Comparison of ENCODE assay signal across 9 cellular contexts in the genomic region with DNA sequence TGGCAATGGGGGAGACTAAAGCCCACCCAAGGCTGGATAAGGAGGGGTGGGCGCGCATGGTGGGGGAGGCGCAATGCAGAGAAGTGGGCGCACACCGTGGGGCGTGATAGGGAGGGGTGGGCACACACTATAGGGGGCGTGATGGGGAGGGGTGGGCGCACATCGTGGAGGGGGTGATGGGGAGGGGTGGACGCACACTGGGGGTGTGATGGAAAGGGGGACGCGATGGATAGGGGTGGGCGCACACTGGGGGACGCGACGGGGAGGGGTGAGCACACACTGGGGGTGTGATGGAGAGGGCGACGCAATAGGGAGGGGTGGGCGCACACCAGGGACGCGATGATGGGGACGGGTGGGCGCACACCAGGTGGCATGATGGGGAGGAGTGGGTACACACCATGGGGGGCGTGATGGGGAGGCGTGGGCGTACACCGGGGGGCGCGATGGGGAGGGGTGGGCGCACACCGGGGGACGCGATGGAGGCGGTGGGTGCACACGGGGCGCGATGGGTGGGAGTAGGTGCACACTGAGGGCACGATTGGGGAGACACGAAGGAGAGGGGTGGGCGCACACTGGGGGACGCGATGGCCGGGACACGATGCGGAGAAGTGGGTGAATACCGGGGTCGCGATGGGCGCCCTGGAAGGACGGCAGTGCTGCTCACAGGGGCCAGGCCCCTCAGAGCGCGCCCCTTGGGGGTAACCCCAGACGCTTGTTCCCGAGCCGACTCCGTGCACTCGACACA. TPM values are rescaled to one million over a fixed set of nuclear protein-coding genes. Genes with fewer than 3 reads are reported as not detected.
DNase-seq lines count a peak whose midpoint lies in the region; ATAC-seq, FAIRE-seq and TF ChIP-seq lines count a peak whose summit lies in the region.
"Had no signal": no experiment of that assay in that cellular context is flagged by ENCODE, and none has a peak within 500 bp of the region (broad histone marks: within the 10 kb centered on the region; RNA-seq: fewer than 3 reads in every experiment).

No MANE protein-coding gene starts in this region.

- H3K4me3 ChIP-seq in DOHH2 (ENCODE audit: low read length) (peak overlapping the region; percentile 83), OCI-LY1 (ENCODE audit: low read depth, low read length, poor library complexity, severe bottlenecking) (peak overlapping the region; percentile 75), esophagus (ENCODE audit: low read depth in 1 of 2, low read length in 2 of 2) (peak overlapping the region; percentile 47 to 62), pancreas (peak overlapping the region; percentile 51 to 84 (median 80))

- H3F3A ChIP-seq in DOHH2 (ENCODE audit: control insufficient read depth, insufficient read depth) (no peaks in the 10 kb centered on the region), OCI-LY1 (ENCODE audit: insufficient read depth, low read length) (no peaks in the 10 kb centered on the region)

- peaks cover 4% of the 10 kb centered on the region; the same call in 1 of the 2 replicates for H3K9me3 ChIP-seq in DOHH2 (ENCODE audit: control insufficient read depth, insufficient read depth, low read length)
- H3K9me3 ChIP-seq in OCI-LY1 (ENCODE audit: low read length) = peaks cover 7% of the 10 kb centered on the region; the same call in 1 of the 2 replicates
- peaks cover 0 to 4% of the 10 kb centered on the region in 2 donors for H3K9me3 ChIP-seq in esophagus (ENCODE audit: control insufficient read depth in 2 of 2, insufficient read depth in 1 of 2, low read depth in 1 of 2, low read length in 1 of 2)
- H3K9me3 ChIP-seq in pancreas = no peaks in the 10 kb centered on the region

- no peak for ATAC-seq in pancreas

- H3K79me2 ChIP-seq in DOHH2 (ENCODE audit: control insufficient read depth, low read length) (peaks cover 52% of the 10 kb centered on the region), OCI-LY1 (ENCODE audit: insufficient read depth, low read length) (peaks cover 33% of the 10 kb centered on the region)

- H3K27me3 ChIP-seq in DOHH2 (ENCODE audit: control insufficient read depth, low read length) (no peaks in the 10 kb centered on the region; the same call in 1 of the 2 replicates), OCI-LY1 (ENCODE audit: insufficient read depth, low read length) (no peaks in the 10 kb centered on the region), esophagus (ENCODE audit: control insufficient read depth in 1 of 2, insufficient read depth in 2 of 2, low read length in 2 of 2) (no peaks in the 10 kb centered on the region), pancreas (no peaks in the 10 kb centered on the region)

- H3K4me1 ChIP-seq in DOHH2 (ENCODE audit: control insufficient read depth, low read length) (peaks cover 12% of the 10 kb centered on the region), OCI-LY1 (ENCODE audit: insufficient read depth, low read length, severe bottlenecking) (peaks cover 25% of the 10 kb centered on the region), esophagus (ENCODE audit: control insufficient read depth in 2 of 2, insufficient read depth in 2 of 2, low read length in 1 of 2) (peaks cover 0 to 11% of the 10 kb centered on the region in 2 donors), pancreas (no peaks in the 10 kb centered on the region)

- no peak for TF ChIP-seq CTCF in DOHH2 (IDR thresholded peaks at IDR 0.05; ENCODE audit: low read depth, low read length, poor library complexity, severe bottlenecking)
- no peak for TF ChIP-seq CTCF in OCI-LY1 (IDR thresholded peaks at IDR 0.05; ENCODE audit: low read length)
- no peak for TF ChIP-seq CTCF in pancreas (IDR thresholded peaks at IDR 0.05)

- 55 to 58% methylated on average over 52 to 57 of the region's 57 CpGs for WGBS in esophagus, 2 donors
- WGBS in pancreas, 2 donors = 61 to 71% methylated on average over 45 to 57 of the region's 57 CpGs

- peak overlapping the region; percentile 59; the same call in 1 of the 2 replicates for H3K9ac ChIP-seq in OCI-LY1 (ENCODE audit: low read length)

- no peak overlapping the region for H2AFZ ChIP-seq in OCI-LY1 (ENCODE audit: low read length)

- H3K9me2 ChIP-seq in DOHH2 (replicated peaks; ENCODE audit: control insufficient read depth, low read length) = no peaks in the 10 kb centered on the region
- no peaks in the 10 kb centered on the region for H3K9me2 ChIP-seq in OCI-LY1 (ENCODE audit: low read depth, low read length)

- H4K20me1 ChIP-seq in DOHH2 (ENCODE audit: control insufficient read depth, insufficient read depth, low read depth, low read length) (peaks cover 16% of the 10 kb centered on the region; the same call in 1 of the 2 replicates), OCI-LY1 (ENCODE audit: insufficient read depth, low read length) (no peaks in the 10 kb centered on the region)

- H3K27ac ChIP-seq in DOHH2 (ENCODE audit: low read depth, low read length) = no peak overlapping the region
- no peak overlapping the region for H3K27ac ChIP-seq in OCI-LY1 (ENCODE audit: low read depth, low read length, poor library complexity, severe bottlenecking)
- no peak overlapping the region for H3K27ac ChIP-seq in esophagus (ENCODE audit: low read depth in 2 of 2, low read length in 1 of 2)
- no peak overlapping the region for H3K27ac ChIP-seq in pancreas

- peak in 5 of 6 donors; percentile 28 to 68 (median 38) for DNase-seq in pancreas
- DNase-seq in NCI-H2029 (lab: John Stamatoyannopoulos, UW) = no peak
- DNase-seq in DMS153 (lab: John Stamatoyannopoulos, UW) = no peak
- DNase-seq in stimulated activated CD4-positive, alpha-beta T cell treated with anti-CD3 and anti-CD28 coated beads, Interleukin-15, amount 100 ng/mL, for 24 hours = no peak
- no peak for DNase-seq in medulla oblongata (ENCODE audit: extremely low spot score)

- H3K36me3 ChIP-seq in DOHH2 (ENCODE audit: control insufficient read depth, low read length) = no peaks in the 10 kb centered on the region
- peaks cover 6% of the 10 kb centered on the region; the same call in 1 of the 2 replicates for H3K36me3 ChIP-seq in OCI-LY1 (ENCODE audit: insufficient read depth, low read length)
- peaks cover 8 to 9% of the 10 kb centered on the region in 2 donors for H3K36me3 ChIP-seq in esophagus (ENCODE audit: control insufficient read depth in 2 of 2, insufficient read depth in 2 of 2, low read length in 1 of 2)
- H3K36me3 ChIP-seq in pancreas = no peaks in the 10 kb centered on the region

- no peak for FAIRE-seq in pancreas (lab: Jason Lieb, UNC)
- FAIRE-seq: endometrium had no signal

- H3K4me2 ChIP-seq in DOHH2 (ENCODE audit: low read length) = peak overlapping the region; percentile 55
- peak overlapping the region; percentile 83 for H3K4me2 ChIP-seq in OCI-LY1 (ENCODE audit: low read length)

- intact Hi-C loops in pancreas (cut with DNase I) = no loop called here

RNA-seq across cellular contexts. Expression of a gene that starts 0.9 kb away (rescaled TPM):
- polyA plus RNA-seq in esophagus (10 to 100 TPM; 13.4 to 36.5 TPM), pancreas (10 to 100 TPM; 14.0 to 29.1 TPM)
- 10 to 100 TPM; 17.3 to 29.1 (median 21.7) TPM for total RNA-seq in pancreas

RNA-seq across cellular contexts. Expression of a gene that starts 15.3 kb away (rescaled TPM):
- polyA plus RNA-seq in esophagus (10 to 100 TPM; 28.1 to 30.4 TPM), pancreas (10 to 100 TPM; 44.6 to 53.2 TPM)
- 10 to 100 TPM; 30.5 to 48.0 (median 39.7) TPM for total RNA-seq in pancreas

RNA-seq across cellular contexts. Expression of a gene that starts 56.6 kb away (rescaled TPM):
- polyA plus RNA-seq in esophagus = 10 to 100 TPM; 45.8 to 47.4 TPM
- 100 to 1,000 TPM in 1 of 6 donors, 10 to 100 TPM in 5; 47.3 to 118 (median 60.6) TPM for total RNA-seq in pancreas
- 10 to 100 TPM; 44.9 to 71.0 TPM for polyA plus RNA-seq in pancreas

Comparison
In these comparisons a context has a peak if more than half of its experiments do, and no peak if none do; other contexts are left out.
1. DNase-seq: peak in pancreas (5 of 6); none in NCI-H2029 (single experiment), DMS153 (single experiment), stimulated activated CD4-positive, alpha-beta T cell treated with anti-CD3 and anti-CD28 coated beads, Interleukin-15, amount 100 ng/mL, for 24 hours (single experiment) and medulla oblongata (single experiment).
2. Peak in every context shown above with its lines, with median percentiles within 50 percentile points of each other: H3K4me3 ChIP-seq.